ENCODE assay signal across 8 cellular contexts in genomic region chr11:48006301-48006992, GRCh38. TPM values are rescaled to one million over a fixed set of nuclear protein-coding genes. Genes with fewer than 3 reads are reported as not detected.
DNase-seq lines count a peak whose midpoint lies in the region; ATAC-seq and TF ChIP-seq lines count a peak whose summit lies in the region.

No MANE protein-coding gene starts in this region.

- peak; percentile 72 for ATAC-seq in HG03354 (IDR thresholded peaks at IDR 0.05; ENCODE audit: poor library complexity, severe bottlenecking, unreplicated experiment)
- peak; percentile 29 for ATAC-seq in activated CD8-positive, alpha-beta T cell treated with anti-CD3 and anti-CD28 coated beads for 36 hours

- H3K27ac ChIP-seq in temporal lobe (ENCODE audit: low read depth, low read length) = peak overlapping the region; percentile 28

- POLR2A ChIA-PET in activated CD8-positive, alpha-beta T cell treated with anti-CD3 and anti-CD28 coated beads for 36 hours (lab: Charles Lee) = interaction anchor here (0.6 to 5.4 kb wide), 14 partner anchors 9 to 103 kb away, joined by 3 to 44 read pairs (median 4); partner anchors contain the start of gene PTPRJ

- TF ChIP-seq CTCF in activated CD8-positive, alpha-beta T cell treated with anti-CD3 and anti-CD28 coated beads for 36 hours (IDR thresholded peaks at IDR 0.05) = no peak
- no peak for TF ChIP-seq CTCF in foreskin fibroblast (IDR thresholded peaks at IDR 0.05; ENCODE audit: low read depth, low read length)

- H3K27ac Mint-ChIP-seq in activated CD8-positive, alpha-beta T cell treated with anti-CD3 and anti-CD28 coated beads for 36 hours = peak overlapping the region; percentile 98

- H3K4me3 ChIP-seq in foreskin fibroblast (ENCODE audit: low read depth in 1 of 2, low read length in 2 of 2) = no peak overlapping the region

- peaks cover 2% of the 10 kb centered on the region for H3K36me3 Mint-ChIP-seq in activated CD8-positive, alpha-beta T cell treated with anti-CD3 and anti-CD28 coated beads for 36 hours (ENCODE audit: low read depth)

- peak overlapping the region; percentile 57 for H3K4me3 Mint-ChIP-seq in activated CD8-positive, alpha-beta T cell treated with anti-CD3 and anti-CD28 coated beads for 36 hours

- CTCF ChIA-PET in activated CD8-positive, alpha-beta T cell treated with anti-CD3 and anti-CD28 coated beads for 36 hours (lab: Charles Lee) = interaction anchor here (0.8 to 4.2 kb wide), 7 partner anchors 10 to 102 kb away, joined by 3 to 23 read pairs (median 9); no protein-coding TSS in a partner anchor

- DNase-seq in AG08396 (ENCODE audit: low spot score) = peak; percentile 56
- peak; percentile 78 for DNase-seq in activated CD8-positive, alpha-beta T cell treated with anti-CD3 and anti-CD28 coated beads for 36 hours
- peak; percentile 39 to 70 for DNase-seq in foreskin fibroblast
- no peak for DNase-seq in putamen (ENCODE audit: low spot score)
- DNase-seq in NCI-H446 treated with DMSO at 0.1 percent for 48 hours (lab: John Stamatoyannopoulos, UW) = no peak

- intact Hi-C loops in activated CD8-positive, alpha-beta T cell treated with anti-CD3 and anti-CD28 coated beads for 36 hours (cut with micrococcal nuclease) = loop anchor here (1.0 to 5.0 kb wide), 4 partner anchors 51 to 103 kb away; no protein-coding TSS in a partner anchor

- H3K4me1 Mint-ChIP-seq in activated CD8-positive, alpha-beta T cell treated with anti-CD3 and anti-CD28 coated beads for 36 hours (ENCODE audit: low read depth) = peaks cover 75% of the 10 kb centered on the region

- no peaks in the 10 kb centered on the region for H3K9me3 Mint-ChIP-seq in activated CD8-positive, alpha-beta T cell treated with anti-CD3 and anti-CD28 coated beads for 36 hours

- peak; percentile 30 for TF ChIP-seq POLR2A in GM19193 (IDR thresholded peaks at IDR 0.05; ENCODE audit: extremely low read depth, insufficient read depth, insufficient read length)

- no peaks in the 10 kb centered on the region for H3K27me3 Mint-ChIP-seq in activated CD8-positive, alpha-beta T cell treated with anti-CD3 and anti-CD28 coated beads for 36 hours

RNA-seq across cellular contexts. Expression of gene PTPRJ, which starts 26.1 kb away (rescaled TPM):
- 10 to 100 TPM; 21.5 to 23.4 TPM for total RNA-seq in activated CD8-positive, alpha-beta T cell treated with anti-CD3 and anti-CD28 coated beads for 36 hours
- 13.8 TPM for total RNA-seq in temporal lobe

Comparison
In these comparisons a context has a peak if more than half of its experiments do, and no peak if none do; other contexts are left out.
1. DNase-seq: peak in AG08396 (single experiment), activated CD8-positive, alpha-beta T cell treated with anti-CD3 and anti-CD28 coated beads for 36 hours (single experiment) and foreskin fibroblast (2 of 2); none in putamen (single experiment) and NCI-H446 treated with DMSO at 0.1 percent for 48 hours (single experiment).